In the genomic region with DNA sequence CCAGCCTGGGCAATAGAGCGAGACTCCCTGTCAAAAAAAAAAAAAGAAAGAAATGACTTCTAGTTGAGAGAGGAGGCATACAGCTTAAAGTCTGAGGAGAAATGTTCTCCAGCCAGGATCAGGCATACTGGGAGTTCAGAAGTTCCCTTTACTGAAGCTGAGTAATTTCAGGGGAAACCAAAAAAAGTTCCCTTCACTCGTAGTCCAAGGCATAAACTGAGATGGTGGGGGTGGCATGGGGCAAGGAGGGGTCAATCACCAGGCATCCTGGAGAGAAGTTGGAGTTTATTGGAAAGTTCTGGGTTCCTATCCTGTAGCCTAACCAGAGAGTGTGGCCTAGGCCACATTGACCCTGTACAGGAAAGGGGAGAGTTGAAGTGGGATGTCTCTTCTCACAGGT, we compare ENCODE assay signal across 11 cellular contexts. TPM values are rescaled to one million over a fixed set of nuclear protein-coding genes. Genes with fewer than 3 reads are reported as not detected.
DNase-seq lines count a peak whose midpoint lies in the region; ATAC-seq, FAIRE-seq and TF ChIP-seq lines count a peak whose summit lies in the region.
"Had no signal": no experiment of that assay in that cellular context is flagged by ENCODE, and none has a peak within 500 bp of the region (broad histone marks: within the 10 kb centered on the region; RNA-seq: fewer than 3 reads in every experiment).

No MANE protein-coding gene starts in this region.

- TF ChIP-seq POLR2A in GM12878 (IDR thresholded peaks at IDR 0.05; ENCODE audit: low read depth, low read length) (no peak), ovary (IDR thresholded peaks at IDR 0.05) (no peak)

- DNase-seq in KBM-7 (peak; percentile 45), GM12878 (ENCODE audit: low read depth, low spot score) (no peak), memory B cell (ENCODE audit: low spot score in 2 of 2) (no peak), thoracic aorta (ENCODE audit: low spot score) (no peak), RPMI8226 (no peak), NCI-H1092 (lab: John Stamatoyannopoulos, UW) (no peak), ovary (no peak)
- DNase-seq: glutamatergic neuron; NCI-H1105 treated with DMSO at 0.1 percent for 48 hours; NK-92 treated with Interleukin-12 subunit alpha and Interleukin-12 subunit beta, amount 100 ng/mL, for 24 hours had no signal

- in situ Hi-C loops in KBM-7 (cut with MboI; ENCODE audit: low pct_unique_long_range_greater_than_20kb, low sequenced_read_pairs) = no loop called here
- in situ Hi-C loops in GM12878 (cut with MboI) = no loop called here

- TF ChIP-seq RAD21 in GM12878 (IDR thresholded peaks at IDR 0.05; ENCODE audit: insufficient read depth, low read depth, low read length) = no peak

- H3K9me3 ChIP-seq in GM12878 (replicated peaks; ENCODE audit: control insufficient read depth, insufficient read depth, low read length) (no peaks in the 10 kb centered on the region), thoracic aorta (no peaks in the 10 kb centered on the region), ovary (no peaks in the 10 kb centered on the region)

- H3K4me3 ChIP-seq in GM12878 (no peak overlapping the region), thoracic aorta (no peak overlapping the region), ovary (no peak overlapping the region)

- BruUV-seq in GM12878 (replicated peaks; lab: Mats Ljungman, UMichigan) = no TSS peak

- no peak for ATAC-seq in GM12878
- no peak for ATAC-seq in memory B cell (ENCODE audit: low read depth)
- ATAC-seq in thoracic aorta (ENCODE audit: insufficient number of reproducible peaks, low FRiP score, low read depth) = no peak

- H3K36me3 ChIP-seq in GM12878 (ENCODE audit: control insufficient read depth in 2 of 2, insufficient read depth in 2 of 2, low read length in 1 of 2) (peaks cover 2 to 8% of the 10 kb centered on the region in 2 experiments; a peak in 3 of 4 replicates), thoracic aorta (no peaks in the 10 kb centered on the region), ovary (no peaks in the 10 kb centered on the region)

- RAD21 ChIA-PET in GM12878 (lab: Charles Lee; ENCODE audit: unreplicated experiment) = interaction anchor here (0.7 to 4.3 kb wide), 4 partner anchors 12 to 76 kb away, joined by 3 to 23 read pairs (median 4); partner anchors contain the start of genes NICN1 and USP4

- H3K9ac ChIP-seq in GM12878 (ENCODE audit: control insufficient read depth, insufficient read depth, low read length) = no peak overlapping the region; the same call in 1 of the 2 replicates

- CTCF ChIA-PET in GM12878 (lab: Yijun Ruan, JAX) = interaction anchor here (1.1 to 1.2 kb wide), 2 partner anchors 9 to 12 kb away, joined by 6 read pairs; partner anchors contain the start of gene USP4

- peaks cover 8% of the 10 kb centered on the region for H3K36me3 Mint-ChIP-seq in memory B cell

- no peak overlapping the region for H2AFZ ChIP-seq in GM12878 (ENCODE audit: control insufficient read depth, low read depth, low read length)

- no peak overlapping the region for H3K4me3 Mint-ChIP-seq in memory B cell

- peaks cover 22% of the 10 kb centered on the region for H3K4me1 ChIP-seq in GM12878 (ENCODE audit: control insufficient read depth, insufficient read depth, low read length)
- peaks cover 3 to 33% of the 10 kb centered on the region in 2 donors for H3K4me1 ChIP-seq in thoracic aorta (ENCODE audit: control insufficient read depth in 1 of 2, low read depth in 2 of 2)
- peaks cover 4% of the 10 kb centered on the region for H3K4me1 ChIP-seq in ovary (ENCODE audit: insufficient read depth)

- 50% methylated on average over 2 of the region's 2 CpGs for WGBS in GM12878 (ENCODE audit: insufficient coverage, insufficient replicate concordance, low lambda C conversion rate, missing lambda C conversion rate)
- WGBS in ovary, 3 donors = 71 to 78% (median 74%) methylated on average over 2 of the region's 2 CpGs

- peak overlapping the region; percentile 51 for H3K27ac Mint-ChIP-seq in memory B cell

- H3K4me2 ChIP-seq in GM12878 (ENCODE audit: control insufficient read depth, insufficient read depth) = no peak overlapping the region

- H3K9me3 Mint-ChIP-seq in memory B cell = no peaks in the 10 kb centered on the region

- TF ChIP-seq EP300 in GM12878 (IDR thresholded peaks at IDR 0.05; ENCODE audit: borderline replicate concordance in 1 of 2, control insufficient read depth in 1 of 2, low read depth in 2 of 2, low read length in 2 of 2) = no peak
- no peak for TF ChIP-seq EP300 in ovary (IDR thresholded peaks at IDR 0.05)

- H3K4me1 Mint-ChIP-seq in memory B cell = peaks cover 20% of the 10 kb centered on the region

- no peak for TF ChIP-seq CTCF in GM12878 (IDR thresholded peaks at IDR 0.05 in 2 of 3, conservative IDR thresholded peaks at IDR 0.05 in 1 of 3; ENCODE audit: control insufficient read depth in 2 of 3, extremely low read depth in 1 of 3, insufficient read depth in 1 of 3, low read depth in 3 of 3, low read length in 3 of 3)
- no peak for TF ChIP-seq CTCF in thoracic aorta (IDR thresholded peaks at IDR 0.05)
- no peak for TF ChIP-seq CTCF in ovary (IDR thresholded peaks at IDR 0.05)

- no peak for FAIRE-seq in GM12878 (lab: Jason Lieb, UNC)
- FAIRE-seq: colon had no signal

- H3K27ac ChIP-seq in GM12878 (ENCODE audit: control insufficient read depth, insufficient read depth) (peak overlapping the region; percentile 38), thoracic aorta (peak overlapping the region; percentile 44 to 50), ovary (no peak overlapping the region)

- SMC1A ChIA-PET in GM12878 (lab: Charles Lee; ENCODE audit: uncharacterized antibody, unreplicated experiment) = interaction anchor here (0.6 to 2.9 kb wide), 5 partner anchors 10 to 60 kb away, joined by 3 to 16 read pairs (median 3); partner anchors contain the start of genes RHOA, TCTA and USP4

- no peaks in the 10 kb centered on the region for H3K27me3 ChIP-seq in GM12878 (replicated peaks in 1 of 2; ENCODE audit: control insufficient read depth in 2 of 2, insufficient read depth in 2 of 2, low read length in 1 of 2)
- H3K27me3 ChIP-seq in thoracic aorta (replicated peaks; ENCODE audit: insufficient read depth) = no peaks in the 10 kb centered on the region
- H3K27me3 ChIP-seq in ovary = no peaks in the 10 kb centered on the region

- no peaks in the 10 kb centered on the region for H4K20me1 ChIP-seq in GM12878 (ENCODE audit: control insufficient read depth, insufficient read depth)

- intact Hi-C loops in GM12878 (cut with micrococcal nuclease; ENCODE audit: unreplicated experiment) = no loop called here
- intact Hi-C loops in ovary (cut with DNase I) = loop anchor here in 1 of 4 donors (10.0 kb wide), 1 partner anchor 93 kb away; no protein-coding TSS in a partner anchor

- no peaks in the 10 kb centered on the region for H3K27me3 Mint-ChIP-seq in memory B cell

- peaks cover 15% of the 10 kb centered on the region for H3K79me2 ChIP-seq in GM12878 (ENCODE audit: control insufficient read depth, insufficient read depth, low read length)

- POLR2A ChIA-PET in GM12878 (lab: Charles Lee) = interaction anchor here (0.6 to 1.9 kb wide), 6 partner anchors 9 to 139 kb away, joined by 3 to 10 read pairs (median 3); partner anchors contain the start of genes RHOA, TCTA and USP4

RNA-seq across cellular contexts. Expression of gene GPX1, which starts 5.9 kb away (rescaled TPM):
- 28.0 and 29.5 TPM in 2 replicates for total RNA-seq in GM12878 (2013; cell fraction: nucleolus; rRNA removed)
- total RNA-seq in GM12878 (2014; rRNA removed) = 639 and 705 TPM in 2 replicates
- total RNA-seq in GM12878 (2014; rRNA removed; fragmentation: Illumina TruSeq; extraction: Trizol) = 210 and 245 TPM in 2 replicates
- total RNA-seq in GM12878 (2021) = 555 and 560 TPM in 2 replicates
- 149 TPM for polyA plus RNA-seq in GM12878 (2011; ENCODE audit: low read depth)
- polyA plus RNA-seq in GM12878 (2011; rRNA removed) = 70.8 and 155 TPM in 2 replicates
- polyA plus RNA-seq in GM12878 (2011; cell fraction: cytosol; rRNA removed) = 287 and 437 TPM in 2 replicates
- 173 and 177 TPM in 2 replicates for polyA plus RNA-seq in GM12878 (2011; cell fraction: nucleus; rRNA removed)
- polyA plus RNA-seq in GM12878 (2012) = 320 and 364 TPM in 2 replicates
- 12.8 and 143 TPM in 2 replicates for polyA plus RNA-seq in GM12878 (2014; fragmentation: Illumina TruSeq; extraction: Trizol)
- 100 to 1,000 TPM in 1 of 2 experiments, 10 to 100 TPM in 1; 32.0 to 174 TPM for polyA plus RNA-seq in GM12878 (2014; fragmentation: Nextera tagmentation; extraction: Ambion mirVana)
- polyA plus RNA-seq in GM12878 (2014; rRNA removed) = 947 and 967 TPM in 2 replicates
- 1,000 to 10,000 TPM; 1,103 to 1,121 TPM for polyA plus RNA-seq in GM12878 (2016; fragmentation: Nextera tagmentation; extraction: Ambion mirVana)
- polyA minus RNA-seq in GM12878 (2011; rRNA and poly(A)+ RNA removed) = 42.4 and 98.3 TPM in 2 replicates
- polyA minus RNA-seq in GM12878 (2011; cell fraction: cytosol; rRNA and poly(A)+ RNA removed) = 48.2 and 50.4 TPM in 2 replicates
- 27.4 and 51.1 TPM in 2 replicates for polyA minus RNA-seq in GM12878 (2011; cell fraction: nucleus; rRNA and poly(A)+ RNA removed)
- total RNA-seq in thoracic aorta = 100 to 1,000 TPM; 187 to 319 TPM
- total RNA-seq in ovary = 100 to 1,000 TPM; 114 to 207 (median 152) TPM
- polyA plus RNA-seq in ovary = 100 to 1,000 TPM in 1 of 2 donors, 10 to 100 TPM in 1; 28.1 to 192 TPM

RNA-seq across cellular contexts. Expression of gene USP4, which starts 12.4 kb away (rescaled TPM):
- total RNA-seq in GM12878 (2013; cell fraction: nucleolus; rRNA removed) = 110 and 117 TPM in 2 replicates
- total RNA-seq in GM12878 (2014; rRNA removed) (24.8 and 26.5 TPM in 2 replicates), GM12878 (2014; rRNA removed; fragmentation: Illumina TruSeq; extraction: Trizol) (57.6 and 58.8 TPM in 2 replicates), GM12878 (2021) (68.4 and 75.8 TPM in 2 replicates), thoracic aorta (10 to 100 TPM; 41.2 to 74.1 TPM), ovary (10 to 100 TPM; 12.5 to 71.7 (median 52.5) TPM)
- 45.0 TPM for polyA plus RNA-seq in GM12878 (2011; ENCODE audit: low read depth)
- polyA plus RNA-seq in GM12878 (2011; rRNA removed) (72.1 and 77.1 TPM in 2 replicates), GM12878 (2014; fragmentation: Illumina TruSeq; extraction: Trizol) (70.6 and 80.9 TPM in 2 replicates), GM12878 (2014; fragmentation: Nextera tagmentation; extraction: Ambion mirVana) (10 to 100 TPM; 40.3 to 49.3 TPM), GM12878 (2014; rRNA removed) (62.3 and 69.3 TPM in 2 replicates), GM12878 (2016; fragmentation: Nextera tagmentation; extraction: Ambion mirVana) (10 to 100 TPM; 69.6 to 69.7 TPM), ovary (10 to 100 TPM; 27.2 to 76.5 TPM)
- polyA plus RNA-seq in GM12878 (2011; cell fraction: cytosol; rRNA removed) = 58.3 and 61.3 TPM in 2 replicates
- polyA plus RNA-seq in GM12878 (2011; cell fraction: nucleus; rRNA removed) = 74.7 and 82.1 TPM in 2 replicates
- 46.7 and 50.0 TPM in 2 replicates for polyA plus RNA-seq in GM12878 (2012)
- 107 and 161 TPM in 2 replicates for polyA minus RNA-seq in GM12878 (2011; rRNA and poly(A)+ RNA removed)
- polyA minus RNA-seq in GM12878 (2011; cell fraction: cytosol; rRNA and poly(A)+ RNA removed) = 24.5 and 27.2 TPM in 2 replicates
- polyA minus RNA-seq in GM12878 (2011; cell fraction: nucleus; rRNA and poly(A)+ RNA removed) = 36.3 and 64.6 TPM in 2 replicates

RNA-seq across cellular contexts. Expression of gene RHOA, which starts 59.5 kb away (rescaled TPM):
- 56.0 and 62.2 TPM in 2 replicates for total RNA-seq in GM12878 (2013; cell fraction: nucleolus; rRNA removed)
- total RNA-seq in GM12878 (2014; rRNA removed) (246 and 269 TPM in 2 replicates), GM12878 (2014; rRNA removed; fragmentation: Illumina TruSeq; extraction: Trizol) (414 and 415 TPM in 2 replicates), GM12878 (2021) (463 and 474 TPM in 2 replicates), thoracic aorta (100 to 1,000 TPM; 524 to 630 TPM), ovary (100 to 1,000 TPM; 293 to 563 (median 439) TPM)
- polyA plus RNA-seq in GM12878 (2011; ENCODE audit: low read depth) = 370 TPM
- polyA plus RNA-seq in GM12878 (2011; rRNA removed) (265 and 285 TPM in 2 replicates), GM12878 (2014; fragmentation: Illumina TruSeq; extraction: Trizol) (568 and 674 TPM in 2 replicates), GM12878 (2014; fragmentation: Nextera tagmentation; extraction: Ambion mirVana) (1,000 to 10,000 TPM in 1 of 2 experiments, 100 to 1,000 TPM in 1; 696 to 1,049 TPM), GM12878 (2014; rRNA removed) (332 and 351 TPM in 2 replicates), GM12878 (2016; fragmentation: Nextera tagmentation; extraction: Ambion mirVana) (100 to 1,000 TPM; 683 to 684 TPM), ovary (100 to 1,000 TPM; 297 to 878 TPM)
- polyA plus RNA-seq in GM12878 (2011; cell fraction: cytosol; rRNA removed) = 340 and 373 TPM in 2 replicates
- polyA plus RNA-seq in GM12878 (2011; cell fraction: nucleus; rRNA removed) = 212 and 231 TPM in 2 replicates
- polyA plus RNA-seq in GM12878 (2012) = 407 and 450 TPM in 2 replicates
- 265 and 343 TPM in 2 replicates for polyA minus RNA-seq in GM12878 (2011; rRNA and poly(A)+ RNA removed)
- 183 and 242 TPM in 2 replicates for polyA minus RNA-seq in GM12878 (2011; cell fraction: cytosol; rRNA and poly(A)+ RNA removed)
- 51.5 and 60.5 TPM in 2 replicates for polyA minus RNA-seq in GM12878 (2011; cell fraction: nucleus; rRNA and poly(A)+ RNA removed)

RNA-seq across cellular contexts. Expression of gene TCTA, which starts 59.9 kb away (rescaled TPM):
- 34.8 and 38.6 TPM in 2 replicates for total RNA-seq in GM12878 (2013; cell fraction: nucleolus; rRNA removed)
- total RNA-seq in GM12878 (2014; rRNA removed) (17.3 and 17.7 TPM in 2 replicates), GM12878 (2014; rRNA removed; fragmentation: Illumina TruSeq; extraction: Trizol) (12.7 and 13.7 TPM in 2 replicates), GM12878 (2021) (17.7 and 18.3 TPM in 2 replicates), thoracic aorta (10 to 100 TPM; 25.7 to 32.4 TPM), ovary (10 to 100 TPM; 22.4 to 46.6 (median 28.3) TPM)
- 12.8 TPM for polyA plus RNA-seq in GM12878 (2011; ENCODE audit: low read depth)
- polyA plus RNA-seq in GM12878 (2011; rRNA removed) (11.6 and 18.2 TPM in 2 replicates), GM12878 (2014; fragmentation: Illumina TruSeq; extraction: Trizol) (27.6 and 30.5 TPM in 2 replicates), GM12878 (2014; fragmentation: Nextera tagmentation; extraction: Ambion mirVana) (1 to 10 TPM; 6.5 to 7.1 TPM), GM12878 (2014; rRNA removed) (22.4 and 25.5 TPM in 2 replicates), GM12878 (2016; fragmentation: Nextera tagmentation; extraction: Ambion mirVana) (10 to 100 TPM; 27.6 to 27.9 TPM), ovary (10 to 100 TPM; 31.2 to 63.0 TPM)
- 25.0 and 27.8 TPM in 2 replicates for polyA plus RNA-seq in GM12878 (2011; cell fraction: cytosol; rRNA removed)
- 9.3 and 9.7 TPM in 2 replicates for polyA plus RNA-seq in GM12878 (2011; cell fraction: nucleus; rRNA removed)
- polyA plus RNA-seq in GM12878 (2012) = 13.8 and 18.9 TPM in 2 replicates
- polyA minus RNA-seq in GM12878 (2011; rRNA and poly(A)+ RNA removed) = 19.4 and 27.8 TPM in 2 replicates
- polyA minus RNA-seq in GM12878 (2011; cell fraction: cytosol; rRNA and poly(A)+ RNA removed) = 6.1 and 8.2 TPM in 2 replicates
- polyA minus RNA-seq in GM12878 (2011; cell fraction: nucleus; rRNA and poly(A)+ RNA removed) = 12.0 and 24.1 TPM in 2 replicates

Comparison
In these comparisons a context has a peak if more than half of its experiments do, and no peak if none do; other contexts are left out.
1. H3K27ac ChIP-seq: peak in GM12878 (single experiment) and thoracic aorta (2 of 2); none in ovary (0 of 2).